In genomic region chr4:176277162-176277904, GRCh38 we compare ENCODE assay signal across 8 cellular contexts. TPM values are rescaled to one million over a fixed set of nuclear protein-coding genes. Genes with fewer than 3 reads are reported as not detected.
DNase-seq lines count a peak whose midpoint lies in the region; ATAC-seq and TF ChIP-seq lines count a peak whose summit lies in the region.

No MANE protein-coding gene starts in this region.

- H3K4me3 Mint-ChIP-seq in CD8-positive, alpha-beta T cell, result no peak overlapping the region

- H3K36me3 ChIP-seq in CD8-positive, alpha-beta T cell (ENCODE audit: insufficient read depth, low read length), result no peaks in the 10 kb centered on the region
- H3K36me3 ChIP-seq in heart right ventricle, result no peaks in the 10 kb centered on the region

- H3K9me3 Mint-ChIP-seq in CD8-positive, alpha-beta T cell, result no peaks in the 10 kb centered on the region

- H3K4me1 Mint-ChIP-seq in CD8-positive, alpha-beta T cell (ENCODE audit: low read depth), result no peaks in the 10 kb centered on the region

- CTCF ChIA-PET in CD8-positive, alpha-beta T cell (lab: Charles Lee), result interaction anchor here (0.7 kb wide), 1 partner anchor 11 kb away, joined by 3 read pairs; no protein-coding TSS in a partner anchor

- H3K9me3 ChIP-seq in CD8-positive, alpha-beta T cell (ENCODE audit: low read length), result no peaks in the 10 kb centered on the region
- H3K9me3 ChIP-seq in heart right ventricle, result no peaks in the 10 kb centered on the region

- H3K4me3 ChIP-seq in CD8-positive, alpha-beta T cell (ENCODE audit: low read depth, low read length), result no peak overlapping the region
- H3K4me3 ChIP-seq in heart right ventricle, result peak overlapping the region in 2 of 10 donors; percentile 21 to 30

- DNase-seq in CD8-positive, alpha-beta T cell, result no peak
- DNase-seq in NCI-H345 treated with DMSO at 0.1 percent for 48 hours (lab: John Stamatoyannopoulos, UW; ENCODE audit: unreplicated experiment) (peak; percentile 10), heart right ventricle (peak; percentile 44 to 51), putamen (ENCODE audit: low spot score) (peak; percentile 22)
- peak; percentile 37 for DNase-seq in activated naive CD4-positive, alpha-beta T cell treated with anti-CD3 and anti-CD28 coated beads, Interleukin-2, amount 50 U/mL, for 16 hours

- no peak overlapping the region for H3K27ac ChIP-seq in CD8-positive, alpha-beta T cell (ENCODE audit: low read depth, low read length)
- no peak overlapping the region for H3K27ac ChIP-seq in heart right ventricle

- ATAC-seq in CD8-positive, alpha-beta T cell, result no peak
- peak; percentile 53 for ATAC-seq in GM18873 (IDR thresholded peaks at IDR 0.05; ENCODE audit: low FRiP score, unreplicated experiment)
- peak; percentile 86 for ATAC-seq in HG03103 (IDR thresholded peaks at IDR 0.05; ENCODE audit: low read depth, unreplicated experiment)
- peak in 7 of 8 donors; percentile 73 to 90 (median 81) for ATAC-seq in heart right ventricle
- no peak for ATAC-seq in HG03571 (IDR thresholded peaks at IDR 0.05; ENCODE audit: unreplicated experiment)

- H3K27me3 ChIP-seq in CD8-positive, alpha-beta T cell (ENCODE audit: insufficient read depth, low read length), result no peaks in the 10 kb centered on the region
- no peaks in the 10 kb centered on the region for H3K27me3 ChIP-seq in heart right ventricle

- POLR2A ChIA-PET in CD8-positive, alpha-beta T cell (lab: Charles Lee), result no interaction called here

- peak; percentile 33 for TF ChIP-seq CTCF in CD8-positive, alpha-beta T cell (IDR thresholded peaks at IDR 0.05)
- TF ChIP-seq CTCF in heart right ventricle (IDR thresholded peaks at IDR 0.05), result peak; percentile 13 to 72 (median 54)

- 64 to 66% methylated on average over 13 of the region's 13 CpGs for WGBS in heart right ventricle, 2 donors

- H3K36me3 Mint-ChIP-seq in CD8-positive, alpha-beta T cell, result no peaks in the 10 kb centered on the region

- intact Hi-C loops in CD8-positive, alpha-beta T cell (cut with DNase I, micrococcal nuclease), result no loop called here
- intact Hi-C loops in heart right ventricle (cut with DNase I), result loop anchor here in 9 of 10 donors (1.0 to 10.0 kb wide), 6 partner anchors 65 to 128 kb away; partner anchors contain the start of gene SPATA4 (in 4 of the 9)

- H3K4me1 ChIP-seq in CD8-positive, alpha-beta T cell (ENCODE audit: insufficient read depth, low read length), result no peaks in the 10 kb centered on the region
- H3K4me1 ChIP-seq in heart right ventricle, result peaks cover 0 to 6% (median 0%) of the 10 kb centered on the region in 9 donors

- H3K27ac Mint-ChIP-seq in CD8-positive, alpha-beta T cell, result no peak overlapping the region

- H3K27me3 Mint-ChIP-seq in CD8-positive, alpha-beta T cell (ENCODE audit: low read depth), result peaks cover 26% of the 10 kb centered on the region

RNA-seq across cellular contexts. Expression of gene ASB5, which starts 8.3 kb away (rescaled TPM):
- not detected for total RNA-seq in CD8-positive, alpha-beta T cell
- total RNA-seq in heart right ventricle, result 1 to 10 TPM; 2.1 to 6.5 (median 4.0) TPM
- 1 to 10 TPM in 1 of 2 donors, under 1 TPM in 1; 0.95 to 1.2 TPM for polyA plus RNA-seq in heart right ventricle

RNA-seq across cellular contexts. Expression of gene SPCS3, which starts 42.4 kb away (rescaled TPM):
- total RNA-seq in CD8-positive, alpha-beta T cell, result 100 to 1,000 TPM; 162 to 170 TPM
- 100 to 1,000 TPM in 2 of 10 donors, 10 to 100 TPM in 8; 74.1 to 122 (median 90.9) TPM for total RNA-seq in heart right ventricle
- polyA plus RNA-seq in heart right ventricle, result 10 to 100 TPM; 21.7 to 99.5 TPM

Comparison
In these comparisons a context has a peak if more than half of its experiments do, and no peak if none do; other contexts are left out.
1. ATAC-seq: peak in GM18873 (single experiment), HG03103 (single experiment) and heart right ventricle (7 of 8); none in CD8-positive, alpha-beta T cell (single experiment) and HG03571 (single experiment).
2. DNase-seq: peak in NCI-H345 treated with DMSO at 0.1 percent for 48 hours (single experiment), activated naive CD4-positive, alpha-beta T cell treated with anti-CD3 and anti-CD28 coated beads, Interleukin-2, amount 50 U/mL, for 16 hours (single experiment), heart right ventricle (2 of 2) and putamen (single experiment); none in CD8-positive, alpha-beta T cell (0 of 7).
3. intact Hi-C loops: an anchor here in heart right ventricle (1.0 to 10.0 kb wide); none called in CD8-positive, alpha-beta T cell.